ENCODE assay signal across 8 cellular contexts in the genomic region with DNA sequence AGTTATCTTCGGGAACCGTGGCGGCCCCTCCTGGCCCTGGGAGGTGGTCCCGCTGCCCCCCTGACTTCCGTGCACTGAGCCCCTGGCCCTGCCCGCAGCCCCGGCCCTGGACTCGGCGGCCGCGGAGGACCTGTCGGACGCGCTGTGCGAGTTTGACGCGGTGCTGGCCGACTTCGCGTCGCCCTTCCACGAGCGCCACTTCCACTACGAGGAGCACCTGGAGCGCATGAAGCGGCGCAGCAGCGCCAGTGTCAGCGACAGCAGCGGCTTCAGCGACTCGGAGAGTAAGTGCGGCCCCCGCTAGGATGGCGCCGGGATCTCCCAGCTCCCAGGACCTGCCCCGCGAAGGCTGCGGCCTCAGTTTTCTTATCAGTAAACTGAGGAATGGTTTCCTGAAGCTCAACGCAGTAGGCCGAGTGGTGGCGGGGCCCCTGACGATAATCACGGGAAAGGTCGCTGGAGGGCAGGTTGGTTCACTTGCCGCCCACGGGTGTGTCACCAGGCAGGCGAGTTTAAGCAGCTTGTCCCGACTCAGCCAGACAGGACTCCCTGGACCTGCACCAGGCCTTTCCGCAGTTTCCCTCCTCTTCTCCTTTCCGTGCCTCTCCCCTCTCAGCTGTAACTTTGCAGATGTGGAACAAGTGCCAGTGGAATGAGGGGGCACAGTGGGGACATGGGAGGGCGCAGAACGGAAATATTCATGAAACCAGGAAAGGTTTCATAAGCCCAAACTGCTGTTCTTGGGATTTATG. TPM values are rescaled to one million over a fixed set of nuclear protein-coding genes. Genes with fewer than 3 reads are reported as not detected.
DNase-seq lines count a peak whose midpoint lies in the region; ATAC-seq and TF ChIP-seq lines count a peak whose summit lies in the region.

No MANE protein-coding gene starts in this region.

- H3K9me3 Mint-ChIP-seq in activated T-cell treated with anti-CD3 and anti-CD28 coated beads, Interleukin-2, amount 50 U/mL, for 4 hours, result no peaks in the 10 kb centered on the region
- no peaks in the 10 kb centered on the region for H3K9me3 Mint-ChIP-seq in natural killer cell treated with Interleukin-12 subunit alpha and Interleukin-12 subunit beta and Interleukin-15 and Interleukin-18, amount 100 ng/mL, for 72 hours

- peak overlapping the region; percentile 72 for H3K9ac ChIP-seq in fibroblast of lung (ENCODE audit: insufficient read depth, low read length)

- H3K27ac ChIP-seq in fibroblast of lung (ENCODE audit: insufficient read depth, low read length), result peak overlapping the region; percentile 68
- H3K27ac ChIP-seq in thoracic aorta, result peak overlapping the region; percentile 41 to 53

- H3K27me3 ChIP-seq in fibroblast of lung (ENCODE audit: control insufficient read depth, insufficient read depth, low read length) (peaks cover 7% of the 10 kb centered on the region), thoracic aorta (replicated peaks; ENCODE audit: insufficient read depth) (no peaks in the 10 kb centered on the region)

- no peak for TF ChIP-seq CTCF in fibroblast of lung (conservative IDR thresholded peaks at IDR 0.05 in 1 of 2, IDR thresholded peaks at IDR 0.05 in 1 of 2; ENCODE audit: low read depth in 1 of 2, low read length in 2 of 2)
- TF ChIP-seq CTCF in thoracic aorta (IDR thresholded peaks at IDR 0.05), result no peak

- peak; percentile 19 to 20 for ATAC-seq in activated T-cell treated with anti-CD3 and anti-CD28 coated beads, Interleukin-2, amount 50 U/mL, for 4 hours
- peak; percentile 2 to 35 for ATAC-seq in natural killer cell treated with Interleukin-12 subunit alpha and Interleukin-12 subunit beta and Interleukin-15 and Interleukin-18, amount 100 ng/mL, for 72 hours
- no peak for ATAC-seq in thoracic aorta (ENCODE audit: insufficient number of reproducible peaks, low FRiP score, low read depth)

- peak overlapping the region; percentile 57 to 90 (median 76) for H3K4me3 ChIP-seq in fibroblast of lung (replicated peaks in 1 of 4; ENCODE audit: control extremely low read depth in 1 of 4, insufficient read depth in 1 of 4, low read depth in 3 of 4, low read length in 4 of 4)
- H3K4me3 ChIP-seq in thoracic aorta, result peak overlapping the region; percentile 92

- H3K4me3 Mint-ChIP-seq in activated T-cell treated with anti-CD3 and anti-CD28 coated beads, Interleukin-2, amount 50 U/mL, for 4 hours, result peak overlapping the region; percentile 94
- peak overlapping the region; percentile 74 for H3K4me3 Mint-ChIP-seq in natural killer cell treated with Interleukin-12 subunit alpha and Interleukin-12 subunit beta and Interleukin-15 and Interleukin-18, amount 100 ng/mL, for 72 hours

- no peaks in the 10 kb centered on the region for H3K4me1 ChIP-seq in fibroblast of lung (ENCODE audit: control insufficient read depth, extremely low read depth, insufficient read depth, low read length)
- H3K4me1 ChIP-seq in thoracic aorta (ENCODE audit: control insufficient read depth in 1 of 2, low read depth in 2 of 2), result peaks cover 11 to 30% of the 10 kb centered on the region in 2 donors

- H2AFZ ChIP-seq in fibroblast of lung (ENCODE audit: low read length), result peak overlapping the region; percentile 43

- H3K9me3 ChIP-seq in fibroblast of lung (ENCODE audit: control insufficient read depth, insufficient read depth, low read depth, low read length) (no peaks in the 10 kb centered on the region), thoracic aorta (no peaks in the 10 kb centered on the region)

- peak; percentile 76 for DNase-seq in SIG-M5 (lab: John Stamatoyannopoulos, UW)
- DNase-seq in SIG-M5 treated with dmso at 0.1 percent for 504 hours (lab: John Stamatoyannopoulos, UW; ENCODE audit: unreplicated experiment), result no peak
- peak; percentile 24 to 46 for DNase-seq in Kasumi-1 (lab: John Stamatoyannopoulos, UW)
- DNase-seq in activated T-cell treated with anti-CD3 and anti-CD28 coated beads, Interleukin-2, amount 50 U/mL, for 4 hours, result peak; percentile 58
- DNase-seq in fibroblast of lung (ENCODE audit: low read depth in 2 of 2), result peak; percentile 18 to 20
- no peak for DNase-seq in natural killer cell treated with Interleukin-12 subunit alpha and Interleukin-12 subunit beta and Interleukin-15 and Interleukin-18, amount 100 ng/mL, for 72 hours (ENCODE audit: low spot score)
- DNase-seq in thoracic aorta (ENCODE audit: low spot score), result no peak
- no peak for DNase-seq in NK-92 treated with Interleukin-12 subunit alpha and Interleukin-12 subunit beta, amount 100 ng/mL, for 24 hours (lab: John Stamatoyannopoulos, UW)

- peaks cover 3% of the 10 kb centered on the region for H3K27me3 Mint-ChIP-seq in activated T-cell treated with anti-CD3 and anti-CD28 coated beads, Interleukin-2, amount 50 U/mL, for 4 hours (ENCODE audit: low read depth)
- H3K27me3 Mint-ChIP-seq in natural killer cell treated with Interleukin-12 subunit alpha and Interleukin-12 subunit beta and Interleukin-15 and Interleukin-18, amount 100 ng/mL, for 72 hours, result peaks cover 0 to 3% of the 10 kb centered on the region in 2 donors

- peaks cover 13% of the 10 kb centered on the region for H3K79me2 ChIP-seq in fibroblast of lung (ENCODE audit: control insufficient read depth, insufficient read depth, low read length)

- peak overlapping the region in 1 of 2 donors; percentile 85 for H3K27ac Mint-ChIP-seq in natural killer cell treated with Interleukin-12 subunit alpha and Interleukin-12 subunit beta and Interleukin-15 and Interleukin-18, amount 100 ng/mL, for 72 hours

- H3K36me3 ChIP-seq in fibroblast of lung (ENCODE audit: control insufficient read depth, insufficient read depth, low read length) (peaks cover 5% of the 10 kb centered on the region), thoracic aorta (no peaks in the 10 kb centered on the region)

- H3K4me1 Mint-ChIP-seq in activated T-cell treated with anti-CD3 and anti-CD28 coated beads, Interleukin-2, amount 50 U/mL, for 4 hours (ENCODE audit: low read depth), result peaks cover 53% of the 10 kb centered on the region
- H3K4me1 Mint-ChIP-seq in natural killer cell treated with Interleukin-12 subunit alpha and Interleukin-12 subunit beta and Interleukin-15 and Interleukin-18, amount 100 ng/mL, for 72 hours (ENCODE audit: low read depth in 2 of 2), result peaks cover 27 to 35% of the 10 kb centered on the region in 2 donors

- no peaks in the 10 kb centered on the region for H4K20me1 ChIP-seq in fibroblast of lung (ENCODE audit: control insufficient read depth, extremely low read depth, insufficient read depth, low read length)

- H3K4me2 ChIP-seq in fibroblast of lung (ENCODE audit: extremely low read depth, insufficient read depth, low read length), result peak overlapping the region; percentile 95

- peaks cover 31% of the 10 kb centered on the region for H3K36me3 Mint-ChIP-seq in activated T-cell treated with anti-CD3 and anti-CD28 coated beads, Interleukin-2, amount 50 U/mL, for 4 hours (ENCODE audit: insufficient read depth)
- H3K36me3 Mint-ChIP-seq in natural killer cell treated with Interleukin-12 subunit alpha and Interleukin-12 subunit beta and Interleukin-15 and Interleukin-18, amount 100 ng/mL, for 72 hours, result no peaks in the 10 kb centered on the region

RNA-seq across cellular contexts. Expression of gene RGCC, which starts 1.0 kb away (rescaled TPM):
- 100 to 1,000 TPM; 163 to 216 (median 185) TPM for total RNA-seq in activated T-cell treated with anti-CD3 and anti-CD28 coated beads, Interleukin-2, amount 50 U/mL, for 4 hours
- total RNA-seq in fibroblast of lung, result 51.1 and 148 TPM in 2 replicates
- 65.9 and 122 TPM in 2 replicates for polyA plus RNA-seq in fibroblast of lung
- 51.6 and 113 TPM in 2 replicates for polyA plus RNA-seq in fibroblast of lung (2012)
- 6.3 and 9.7 TPM in 2 replicates for polyA minus RNA-seq in fibroblast of lung (ENCODE audit: low replicate concordance)
- total RNA-seq in natural killer cell treated with Interleukin-12 subunit alpha and Interleukin-12 subunit beta and Interleukin-15 and Interleukin-18, amount 100 ng/mL, for 72 hours, result 1 to 10 TPM; 6.2 to 9.0 TPM
- total RNA-seq in thoracic aorta, result 100 to 1,000 TPM in 1 of 2 donors, 10 to 100 TPM in 1; 93.3 to 134 TPM

Comparison
In these comparisons a context has a peak if more than half of its experiments do, and no peak if none do; other contexts are left out.
1. DNase-seq: peak in SIG-M5 (single experiment), Kasumi-1 (2 of 2), activated T-cell treated with anti-CD3 and anti-CD28 coated beads, Interleukin-2, amount 50 U/mL, for 4 hours (single experiment) and fibroblast of lung (2 of 2); none in SIG-M5 treated with dmso at 0.1 percent for 504 hours (single experiment), natural killer cell treated with Interleukin-12 subunit alpha and Interleukin-12 subunit beta and Interleukin-15 and Interleukin-18, amount 100 ng/mL, for 72 hours (single experiment), thoracic aorta (single experiment) and NK-92 treated with Interleukin-12 subunit alpha and Interleukin-12 subunit beta, amount 100 ng/mL, for 24 hours (single experiment).